ENCODE assay signal across 8 cellular contexts in genomic region chr21:44338971-44339910, GRCh38. TPM values are rescaled to one million over a fixed set of nuclear protein-coding genes. Genes with fewer than 3 reads are reported as not detected.
DNase-seq lines count a peak whose midpoint lies in the region; ATAC-seq and TF ChIP-seq lines count a peak whose summit lies in the region.

Gene CFAP410 (minus strand): TSS chr21:44339390. CDS start chr21:44339194, 196 bp downstream.

- H3K27me3 ChIP-seq in AG04450 (ENCODE audit: control insufficient read depth, insufficient read depth, low read length) (peaks cover 5% of the 10 kb centered on the region), WERI-Rb-1 (ENCODE audit: insufficient read depth, low read depth, severe bottlenecking) (no peaks in the 10 kb centered on the region), breast epithelium (no peaks in the 10 kb centered on the region), iPS-20b (ENCODE audit: insufficient read depth, low read length) (no peaks in the 10 kb centered on the region)

- CTCF ChIA-PET in AG04450 (lab: Charles Lee): interaction anchor here (0.6 to 1.9 kb wide), 3 partner anchors 42 to 193 kb away, joined by 5 to 8 read pairs (median 5); no protein-coding TSS in a partner anchor

- TF ChIP-seq CTCF in AG04450 (IDR thresholded peaks at IDR 0.05; ENCODE audit: low read depth, low read length) (no peak), WERI-Rb-1 (IDR thresholded peaks at IDR 0.05; ENCODE audit: low read depth, low read length) (no peak), breast epithelium (IDR thresholded peaks at IDR 0.05) (peak in 1 of 3 donors; percentile 17)

- H3K36me3 ChIP-seq in WERI-Rb-1 (peaks cover 9% of the 10 kb centered on the region), breast epithelium (no peaks in the 10 kb centered on the region), iPS-20b (ENCODE audit: insufficient read depth, low read depth, low read length) (peaks cover 7% of the 10 kb centered on the region)

- H3K9ac ChIP-seq in iPS-20b (ENCODE audit: low read depth, low read length): peak within 1 kb of the TSS; percentile 93; the same call in 1 of the 2 replicates

- intact Hi-C loops in breast epithelium (cut with DNase I; ENCODE audit: low total_unique reads): no loop called here

- peak; percentile 86 for ATAC-seq in GM18909 (IDR thresholded peaks at IDR 0.05; ENCODE audit: poor library complexity, unreplicated experiment)
- ATAC-seq in HG03159 (IDR thresholded peaks at IDR 0.05; ENCODE audit: unreplicated experiment): peak; percentile 83

- peak; percentile 89 for DNase-seq in AG04450 (ENCODE audit: low read depth, low spot score)
- DNase-seq in NCI-H2227 (lab: John Stamatoyannopoulos, UW; ENCODE audit: unreplicated experiment): peak; percentile 97
- peak; percentile 97 for DNase-seq in WERI-Rb-1
- peak; percentile 91 to 93 for DNase-seq in breast epithelium (ENCODE audit: low spot score in 2 of 2)

- peak; percentile 96 for TF ChIP-seq POLR2A in breast epithelium (IDR thresholded peaks at IDR 0.05)

- H3K9me3 ChIP-seq in AG04450 (ENCODE audit: control insufficient read depth, insufficient read depth, low read length) (no peaks in the 10 kb centered on the region; the same call in 1 of the 2 replicates), WERI-Rb-1 (ENCODE audit: severe bottlenecking) (no peaks in the 10 kb centered on the region), breast epithelium (no peaks in the 10 kb centered on the region), iPS-20b (ENCODE audit: insufficient read depth, low read depth, low read length) (no peaks in the 10 kb centered on the region)

- H3K27ac ChIP-seq in AG04450 (ENCODE audit: low read depth, low read length) (peak within 1 kb of the TSS; percentile 97), WERI-Rb-1 (peak within 1 kb of the TSS; percentile 99), breast epithelium (peak within 1 kb of the TSS; percentile 99), iPS-20b (ENCODE audit: low read length) (peak within 1 kb of the TSS; percentile 65), skin epidermis (peak within 1 kb of the TSS; percentile 77 to 98 (median 95))

- H3K4me3 ChIP-seq in AG04450 (ENCODE audit: low read depth, low read length) (peak within 1 kb of the TSS; percentile 95), WERI-Rb-1 (ENCODE audit: low read depth, low read length) (peak within 1 kb of the TSS; percentile 95), breast epithelium (peak within 1 kb of the TSS; percentile 81 to 89 (median 86)), iPS-20b (ENCODE audit: low read length) (peak within 1 kb of the TSS; percentile 95), skin epidermis (peak within 1 kb of the TSS; percentile 61 to 83 (median 73))

- POLR2A ChIA-PET in AG04450 (lab: Yijun Ruan, JAX): interaction anchor here (0.7 to 1.4 kb wide), 3 partner anchors 14 to 35 kb away, joined by 3 to 4 read pairs (median 3); partner anchors contain the start of gene TRPM2

- H3K4me1 ChIP-seq in breast epithelium: peaks cover 0 to 7% of the 10 kb centered on the region in 2 donors
- H3K4me1 ChIP-seq in iPS-20b (ENCODE audit: insufficient read depth, low read length): no peaks in the 10 kb centered on the region

RNA-seq across cellular contexts. Expression of gene CFAP410, which starts in this region (rescaled TPM):
- 3.7 and 7.1 TPM in 2 replicates for polyA plus RNA-seq in AG04450 (2011; rRNA removed)
- polyA minus RNA-seq in AG04450 (2011; rRNA and poly(A)+ RNA removed): 1.7 TPM in 2 replicates
- total RNA-seq in breast epithelium: 10 to 100 TPM; 22.2 to 31.1 (median 27.8) TPM

Comparison
In these comparisons a context has a peak if more than half of its experiments do, and no peak if none do; other contexts are left out.
1. Peak in every context shown above with its lines: DNase-seq, ATAC-seq, H3K4me3 ChIP-seq and H3K27ac ChIP-seq.